In the genomic region with DNA sequence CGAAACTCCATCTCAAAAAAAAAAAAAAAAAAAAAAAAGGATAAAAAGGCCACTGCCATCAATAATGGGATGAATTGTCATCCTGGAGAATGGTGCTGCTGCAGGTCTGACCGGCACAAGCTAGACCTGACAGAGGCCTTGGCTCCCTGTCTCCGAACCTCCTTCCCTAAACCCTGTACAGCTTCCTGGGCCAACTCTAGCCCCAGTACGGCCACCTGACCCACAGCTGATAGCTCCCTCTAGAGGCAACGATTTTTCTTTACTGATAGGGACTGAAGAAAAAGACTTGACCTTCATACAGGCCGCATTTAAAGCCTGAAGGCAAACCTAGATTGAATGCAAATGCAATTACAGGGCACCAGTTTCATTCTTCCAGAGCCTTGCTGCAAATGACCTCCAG, we compare ENCODE assay signal across 10 cellular contexts. TPM values are rescaled to one million over a fixed set of nuclear protein-coding genes. Genes with fewer than 3 reads are reported as not detected.
DNase-seq lines count a peak whose midpoint lies in the region; ATAC-seq, FAIRE-seq and TF ChIP-seq lines count a peak whose summit lies in the region.
"Had no signal": no experiment of that assay in that cellular context is flagged by ENCODE, and none has a peak within 500 bp of the region (broad histone marks: within the 10 kb centered on the region; RNA-seq: fewer than 3 reads in every experiment).

No MANE protein-coding gene starts in this region.

- H2AFZ ChIP-seq in Karpas-422 (ENCODE audit: low read length) = no peak overlapping the region
- H2AFZ ChIP-seq in astrocyte (ENCODE audit: low read depth, low read length) = no peak overlapping the region
- no peak overlapping the region for H2AFZ ChIP-seq in keratinocyte (ENCODE audit: control insufficient read depth, low read length)

- DNase-seq in D721Med (ENCODE audit: insufficient read length, low spot score) (peak; percentile 43), Karpas-422 (peak; percentile 62), astrocyte (ENCODE audit: low read depth) (no peak), keratinocyte (ENCODE audit: low read depth, low spot score) (no peak), kidney glomerular epithelial cell (lab: John Stamatoyannopoulos, UW) (no peak)

- FAIRE-seq in D721Med (lab: Jason Lieb, UNC) (no peak), astrocyte (lab: Jason Lieb, UNC) (no peak), keratinocyte (lab: Jason Lieb, UNC) (peak; percentile 74)
- FAIRE-seq: islet of Langerhans had no signal

- no peaks in the 10 kb centered on the region for H3K79me2 ChIP-seq in Karpas-422 (ENCODE audit: low read length)
- H3K79me2 ChIP-seq in astrocyte (ENCODE audit: insufficient read depth, low read length) = no peaks in the 10 kb centered on the region
- no peaks in the 10 kb centered on the region for H3K79me2 ChIP-seq in keratinocyte (ENCODE audit: control insufficient read depth, insufficient read depth, low read length)

- dilution Hi-C loops in keratinocyte (cut with MboI; ENCODE audit: extremely low pct_ligation_motif_present, low sequenced_read_pairs) = no loop called here

- TF ChIP-seq CTCF in D721Med (IDR thresholded peaks at IDR 0.05; ENCODE audit: insufficient read depth, missing control alignments) = peak; percentile 58
- peak; percentile 54 for TF ChIP-seq CTCF in astrocyte (IDR thresholded peaks at IDR 0.05; ENCODE audit: insufficient read depth, low read depth, low read length)
- TF ChIP-seq CTCF in keratinocyte (optimal IDR thresholded peaks at IDR 0.05 in 1 of 3, IDR thresholded peaks at IDR 0.05 in 1 of 3, conservative IDR thresholded peaks at IDR 0.05 in 1 of 3; ENCODE audit: extremely low read depth in 1 of 3, insufficient read depth in 2 of 3, low read length in 3 of 3) = peak; percentile 59 to 72 (median 67)

- H4K20me1 ChIP-seq in Karpas-422 (ENCODE audit: insufficient read depth, low read depth, low read length) (no peaks in the 10 kb centered on the region), astrocyte (ENCODE audit: insufficient read depth, low read length) (no peaks in the 10 kb centered on the region), keratinocyte (ENCODE audit: control insufficient read depth, extremely low read depth, insufficient read depth, low read length) (peaks cover 3% of the 10 kb centered on the region)

- H3K36me3 Mint-ChIP-seq in astrocyte (ENCODE audit: low read depth, unreplicated experiment) = peaks cover 13% of the 10 kb centered on the region

- H3K4me3 ChIP-seq in Karpas-422 (ENCODE audit: low read length) (no peak overlapping the region), astrocyte (ENCODE audit: insufficient read depth, low read depth, low read length) (no peak overlapping the region), keratinocyte (ENCODE audit: control insufficient read depth in 2 of 3, extremely low read depth in 1 of 3, insufficient read depth in 2 of 3, low read depth in 1 of 3, low read length in 3 of 3) (no peak overlapping the region)

- H3K4me1 ChIP-seq in Karpas-422 (ENCODE audit: low read length) (no peaks in the 10 kb centered on the region), astrocyte (ENCODE audit: insufficient read depth, low read length) (peaks cover 17% of the 10 kb centered on the region), keratinocyte (ENCODE audit: control insufficient read depth, extremely low read depth, insufficient read depth, low read length) (peaks cover 31% of the 10 kb centered on the region)

- no peaks in the 10 kb centered on the region for H3K9me1 ChIP-seq in keratinocyte (ENCODE audit: control insufficient read depth, extremely low read depth, insufficient read depth, low read length)

- H3K4me1 Mint-ChIP-seq in astrocyte (ENCODE audit: low read depth, unreplicated experiment) = peaks cover 23% of the 10 kb centered on the region
- H3K4me1 Mint-ChIP-seq: IgD-negative memory B cell had no signal

- H3K9me3 ChIP-seq in Karpas-422 (ENCODE audit: low read length) = no peaks in the 10 kb centered on the region
- no peaks in the 10 kb centered on the region for H3K9me3 ChIP-seq in astrocyte (ENCODE audit: insufficient read depth, low read depth, low read length)
- H3K9me3 ChIP-seq in keratinocyte (ENCODE audit: control insufficient read depth, low read depth, low read length) = no peaks in the 10 kb centered on the region

- no peak overlapping the region for H3K4me3 Mint-ChIP-seq in astrocyte (ENCODE audit: unreplicated experiment)

- H3K4me2 ChIP-seq in Karpas-422 (ENCODE audit: low read depth, low read length, poor library complexity, severe bottlenecking) (no peak overlapping the region), astrocyte (ENCODE audit: low read length) (no peak overlapping the region), keratinocyte (ENCODE audit: control insufficient read depth, extremely low read depth, insufficient read depth, low read depth, low read length) (no peak overlapping the region)

- H3K9me3 Mint-ChIP-seq in astrocyte (ENCODE audit: unreplicated experiment) = no peaks in the 10 kb centered on the region
- H3K9me3 Mint-ChIP-seq: IgD-negative memory B cell had no signal

- H3K9ac ChIP-seq in Karpas-422 (ENCODE audit: low read length) = no peak overlapping the region
- no peak overlapping the region for H3K9ac ChIP-seq in astrocyte (ENCODE audit: low read length)
- H3K9ac ChIP-seq in keratinocyte (ENCODE audit: control insufficient read depth, extremely low read depth, insufficient read depth, low read length) = no peak overlapping the region

- H3K36me3 ChIP-seq in Karpas-422 (ENCODE audit: insufficient read depth, low read length) (peaks cover 15% of the 10 kb centered on the region; the same call in 1 of the 2 replicates), astrocyte (ENCODE audit: insufficient read depth, low read length) (peaks cover 19% of the 10 kb centered on the region), keratinocyte (ENCODE audit: control insufficient read depth in 2 of 2, extremely low read depth in 1 of 2, insufficient read depth in 2 of 2, low read length in 2 of 2) (peaks cover 16 to 26% of the 10 kb centered on the region in 2 experiments)

- H3K27me3 ChIP-seq in Karpas-422 (ENCODE audit: low read length) (no peaks in the 10 kb centered on the region), astrocyte (ENCODE audit: insufficient read depth, low read length) (no peaks in the 10 kb centered on the region), keratinocyte (ENCODE audit: control insufficient read depth, extremely low read depth, insufficient read depth, low read length) (no peaks in the 10 kb centered on the region)

- H3K27me3 Mint-ChIP-seq in astrocyte (ENCODE audit: low read depth, unreplicated experiment) = no peaks in the 10 kb centered on the region
- H3K27me3 Mint-ChIP-seq: IgD-negative memory B cell had no signal

- ATAC-seq in GM21526 (IDR thresholded peaks at IDR 0.05; ENCODE audit: low FRiP score, unreplicated experiment) = no peak
- ATAC-seq in GM18873 (IDR thresholded peaks at IDR 0.05; ENCODE audit: low FRiP score, unreplicated experiment) = no peak
- ATAC-seq in GM19328 (IDR thresholded peaks at IDR 0.05; ENCODE audit: unreplicated experiment) = no peak

- no peak overlapping the region for H3K27ac Mint-ChIP-seq in astrocyte (ENCODE audit: unreplicated experiment)

- H3K9me2 ChIP-seq in Karpas-422 (replicated peaks; ENCODE audit: insufficient read depth, low read length) = no peaks in the 10 kb centered on the region

- H3K27ac ChIP-seq in Karpas-422 (ENCODE audit: low read length) = no peak overlapping the region
- H3K27ac ChIP-seq in astrocyte (ENCODE audit: low read depth, low read length) = no peak overlapping the region
- H3K27ac ChIP-seq in keratinocyte (ENCODE audit: control insufficient read depth, insufficient read depth, low read length) = no peak overlapping the region

RNA-seq across cellular contexts. Expression of gene NOL9, which starts 30.7 kb away (rescaled TPM):
- total RNA-seq in Karpas-422 (2014; rRNA removed; shearing (Covaris generic); ENCODE audit: low replicate concordance) = 25.0 and 37.6 TPM in 2 replicates
- total RNA-seq in astrocyte = 24.0 and 26.8 TPM in 2 replicates
- 13.7 to 24.6 TPM (median 23.2 TPM) in 3 replicates for polyA plus RNA-seq in keratinocyte
- 6.0 TPM for polyA plus RNA-seq in keratinocyte (2011; ENCODE audit: low read depth)
- polyA plus RNA-seq in keratinocyte (2011; cell fraction: cytosol; rRNA removed) = 10.7 and 21.0 TPM in 2 replicates
- polyA plus RNA-seq in keratinocyte (2011; cell fraction: nucleus; rRNA removed) = 35.6 and 37.3 TPM in 2 replicates
- 5.6 and 9.4 TPM in 2 replicates for polyA plus RNA-seq in keratinocyte (2012; ENCODE audit: low replicate concordance)
- 13.0 to 31.4 TPM (median 25.7 TPM) in 3 replicates for polyA minus RNA-seq in keratinocyte
- 10.7 TPM for polyA minus RNA-seq in keratinocyte (2011; cell fraction: cytosol; rRNA and poly(A)+ RNA removed)
- polyA minus RNA-seq in keratinocyte (2011; cell fraction: nucleus; rRNA and poly(A)+ RNA removed) = 19.4 and 35.4 TPM in 2 replicates

RNA-seq across cellular contexts. Expression of gene TAS1R1, which starts 31.5 kb away (rescaled TPM):
- total RNA-seq in Karpas-422 (2014; rRNA removed; shearing (Covaris generic); ENCODE audit: low replicate concordance) = not detected in 2 replicates
- not detected in 2 replicates for total RNA-seq in astrocyte
- not detected in 3 replicates for polyA plus RNA-seq in keratinocyte
- not detected for polyA plus RNA-seq in keratinocyte (2011; ENCODE audit: low read depth)
- polyA plus RNA-seq in keratinocyte (2011; cell fraction: cytosol; rRNA removed) = not detected in 2 replicates
- not detected in 2 replicates for polyA plus RNA-seq in keratinocyte (2011; cell fraction: nucleus; rRNA removed)
- polyA plus RNA-seq in keratinocyte (2012; ENCODE audit: low replicate concordance) = 0.17 TPM in 1 of 2 replicates, not detected in the other
- polyA minus RNA-seq in keratinocyte = not detected in 3 replicates
- not detected for polyA minus RNA-seq in keratinocyte (2011; cell fraction: cytosol; rRNA and poly(A)+ RNA removed)
- polyA minus RNA-seq in keratinocyte (2011; cell fraction: nucleus; rRNA and poly(A)+ RNA removed) = not detected in 2 replicates
- polyA plus RNA-seq: IgD-negative memory B cell had no signal

RNA-seq across cellular contexts. Expression of gene PLEKHG5, which starts 32.1 kb away (rescaled TPM):
- 0.25 TPM in 1 of 2 replicates, not detected in the other for total RNA-seq in Karpas-422 (2014; rRNA removed; shearing (Covaris generic); ENCODE audit: low replicate concordance)
- total RNA-seq in astrocyte = 23.0 and 25.1 TPM in 2 replicates
- 11.8 to 27.7 TPM (median 13.4 TPM) in 3 replicates for polyA plus RNA-seq in keratinocyte
- polyA plus RNA-seq in keratinocyte (2011; ENCODE audit: low read depth) = 9.4 TPM
- 5.3 and 11.5 TPM in 2 replicates for polyA plus RNA-seq in keratinocyte (2011; cell fraction: cytosol; rRNA removed)
- 67.6 and 102 TPM in 2 replicates for polyA plus RNA-seq in keratinocyte (2011; cell fraction: nucleus; rRNA removed)
- 20.7 and 21.6 TPM in 2 replicates for polyA plus RNA-seq in keratinocyte (2012; ENCODE audit: low replicate concordance)
- polyA minus RNA-seq in keratinocyte = 14.1 to 17.2 TPM (median 15.1 TPM) in 3 replicates
- polyA minus RNA-seq in keratinocyte (2011; cell fraction: cytosol; rRNA and poly(A)+ RNA removed) = 19.6 TPM
- 41.2 and 42.0 TPM in 2 replicates for polyA minus RNA-seq in keratinocyte (2011; cell fraction: nucleus; rRNA and poly(A)+ RNA removed)
- polyA plus RNA-seq: IgD-negative memory B cell had no signal

RNA-seq across cellular contexts. Expression of gene ZBTB48, which starts 56.2 kb away (rescaled TPM):
- total RNA-seq in Karpas-422 (2014; rRNA removed; shearing (Covaris generic); ENCODE audit: low replicate concordance) = 36.3 and 69.0 TPM in 2 replicates
- total RNA-seq in astrocyte = 20.0 and 26.5 TPM in 2 replicates
- polyA plus RNA-seq in keratinocyte = 9.7 to 21.1 TPM (median 10.9 TPM) in 3 replicates
- polyA plus RNA-seq in keratinocyte (2011; ENCODE audit: low read depth) = 13.1 TPM
- 5.6 and 9.2 TPM in 2 replicates for polyA plus RNA-seq in keratinocyte (2011; cell fraction: cytosol; rRNA removed)
- 28.2 and 30.9 TPM in 2 replicates for polyA plus RNA-seq in keratinocyte (2011; cell fraction: nucleus; rRNA removed)
- polyA plus RNA-seq in keratinocyte (2012; ENCODE audit: low replicate concordance) = 11.5 and 12.6 TPM in 2 replicates
- polyA minus RNA-seq in keratinocyte = 12.6 to 19.0 TPM (median 16.8 TPM) in 3 replicates
- polyA minus RNA-seq in keratinocyte (2011; cell fraction: cytosol; rRNA and poly(A)+ RNA removed) = 25.7 TPM
- 17.1 and 28.2 TPM in 2 replicates for polyA minus RNA-seq in keratinocyte (2011; cell fraction: nucleus; rRNA and poly(A)+ RNA removed)

RNA-seq across cellular contexts. Expression of gene TNFRSF25, which starts 57.6 kb away (rescaled TPM):
- total RNA-seq in Karpas-422 (2014; rRNA removed; shearing (Covaris generic); ENCODE audit: low replicate concordance) = 0.58 TPM in 1 of 2 replicates, not detected in the other
- 16.5 and 18.8 TPM in 2 replicates for total RNA-seq in astrocyte
- polyA plus RNA-seq in keratinocyte = 12.2 to 35.8 TPM (median 12.4 TPM) in 3 replicates
- polyA plus RNA-seq in keratinocyte (2011; ENCODE audit: low read depth) = 7.1 TPM
- 3.6 and 6.6 TPM in 2 replicates for polyA plus RNA-seq in keratinocyte (2011; cell fraction: cytosol; rRNA removed)
- 100 and 140 TPM in 2 replicates for polyA plus RNA-seq in keratinocyte (2011; cell fraction: nucleus; rRNA removed)
- polyA plus RNA-seq in keratinocyte (2012; ENCODE audit: low replicate concordance) = 16.7 and 29.9 TPM in 2 replicates
- polyA minus RNA-seq in keratinocyte = 11.3 to 20.1 TPM (median 11.4 TPM) in 3 replicates
- 6.1 TPM for polyA minus RNA-seq in keratinocyte (2011; cell fraction: cytosol; rRNA and poly(A)+ RNA removed)
- 17.1 and 23.7 TPM in 2 replicates for polyA minus RNA-seq in keratinocyte (2011; cell fraction: nucleus; rRNA and poly(A)+ RNA removed)

Comparison
In these comparisons a context has a peak if more than half of its experiments do, and no peak if none do; other contexts are left out.
1. DNase-seq: peak in D721Med (single experiment) and Karpas-422 (single experiment); none in astrocyte (single experiment), keratinocyte (single experiment) and kidney glomerular epithelial cell (single experiment).
2. RNA of gene PLEKHG5, which starts 32.1 kb away (total RNA-seq): 23.0 to 25.1 TPM in astrocyte; 0.25 TPM in Karpas-422; every median in the first group is over 10 times any median in the second.
3. Peak in every context shown above with its lines, with median percentiles within 50 percentile points of each other: CTCF ChIP-seq.